ENCODE assay signal across 8 cellular contexts in genomic region chr1:181504294-181505115, GRCh38. TPM values are rescaled to one million over a fixed set of nuclear protein-coding genes. Genes with fewer than 3 reads are reported as not detected.
DNase-seq lines count a peak whose midpoint lies in the region; ATAC-seq and TF ChIP-seq lines count a peak whose summit lies in the region.

No MANE protein-coding gene starts in this region.

- H3K4me3 ChIP-seq in OCI-LY7 (ENCODE audit: low read depth, low read length, poor library complexity, severe bottlenecking), result no peak overlapping the region

- no peak overlapping the region for H3K27ac ChIP-seq in OCI-LY7 (ENCODE audit: low read depth, low read length, poor library complexity, severe bottlenecking)

- BruUV-seq in OCI-LY7 (replicated peaks; lab: Mats Ljungman, UMichigan), result no TSS peak

- H3K36me3 Mint-ChIP-seq in activated naive CD4-positive, alpha-beta T cell treated with anti-CD3 and anti-CD28 coated beads, Interleukin-2, amount 10 ng/mL, durations not matched to agents 7 days and 5 days, result no peaks in the 10 kb centered on the region

- H4K20me1 ChIP-seq in OCI-LY7 (ENCODE audit: insufficient read depth, low read length), result no peaks in the 10 kb centered on the region

- intact Hi-C loops in OCI-LY7 (cut with micrococcal nuclease; ENCODE audit: unreplicated experiment) (loop anchor here (1.0 kb wide), 1 partner anchor 25 kb away; no protein-coding TSS in a partner anchor), left ventricle myocardium superior (cut with micrococcal nuclease) (no loop called here), left colon (cut with DNase I, micrococcal nuclease) (no loop called here)

- no peaks in the 10 kb centered on the region for H3K9me3 ChIP-seq in OCI-LY7 (ENCODE audit: low read length)

- DNase-seq in activated naive CD4-positive, alpha-beta T cell treated with anti-CD3 and anti-CD28 coated beads, Interleukin-2, amount 10 ng/mL, durations not matched to agents 7 days and 5 days, result peak; percentile 30
- no peak for DNase-seq in activated naive CD4-positive, alpha-beta T cell (lab: John Stamatoyannopoulos, UW)
- DNase-seq in OCI-LY7 (ENCODE audit: low spot score) (peak; percentile 65), left ventricle myocardium superior (no peak), omental fat pad (ENCODE audit: low spot score) (no peak), left colon (no peak)

- H3K4me1 ChIP-seq in OCI-LY7 (ENCODE audit: insufficient read depth, low read length, poor library complexity, severe bottlenecking), result peaks cover 8% of the 10 kb centered on the region

- H3K36me3 ChIP-seq in OCI-LY7 (ENCODE audit: insufficient read depth, low read length), result no peaks in the 10 kb centered on the region

- H3K4me1 Mint-ChIP-seq in activated naive CD4-positive, alpha-beta T cell treated with anti-CD3 and anti-CD28 coated beads, Interleukin-2, amount 10 ng/mL, durations not matched to agents 7 days and 5 days, result peaks cover 2% of the 10 kb centered on the region

- H3K9me3 Mint-ChIP-seq in activated naive CD4-positive, alpha-beta T cell treated with anti-CD3 and anti-CD28 coated beads, Interleukin-2, amount 10 ng/mL, durations not matched to agents 7 days and 5 days, result no peaks in the 10 kb centered on the region

- TF ChIP-seq CTCF in OCI-LY7 (conservative IDR thresholded peaks at IDR 0.05; ENCODE audit: low read length), result peak; percentile 76
- no peak for TF ChIP-seq CTCF in omental fat pad (IDR thresholded peaks at IDR 0.05)

- ATAC-seq in GM21528 (IDR thresholded peaks at IDR 0.05; ENCODE audit: low FRiP score, unreplicated experiment), result peak; percentile 63
- ATAC-seq in HG03565 (IDR thresholded peaks at IDR 0.05; ENCODE audit: unreplicated experiment), result peak; percentile 38
- ATAC-seq in left ventricle myocardium superior, result peak; percentile 29
- no peak for ATAC-seq in omental fat pad (ENCODE audit: low FRiP score)
- no peak for ATAC-seq in left colon

- H3K27ac Mint-ChIP-seq in activated naive CD4-positive, alpha-beta T cell treated with anti-CD3 and anti-CD28 coated beads, Interleukin-2, amount 10 ng/mL, durations not matched to agents 7 days and 5 days, result no peak overlapping the region

- no peak overlapping the region for H3K4me2 ChIP-seq in OCI-LY7 (ENCODE audit: low read length)

- H3K27me3 Mint-ChIP-seq in activated naive CD4-positive, alpha-beta T cell treated with anti-CD3 and anti-CD28 coated beads, Interleukin-2, amount 10 ng/mL, durations not matched to agents 7 days and 5 days, result peaks cover 32% of the 10 kb centered on the region

- POLR2A ChIA-PET in OCI-LY7 (lab: Charles Lee), result no interaction called here

- no peaks in the 10 kb centered on the region for H3K9me2 ChIP-seq in OCI-LY7 (ENCODE audit: insufficient read depth, low read length)

- H2AFZ ChIP-seq in OCI-LY7 (ENCODE audit: low read length), result peak overlapping the region; percentile 52

- H3K4me3 Mint-ChIP-seq in activated naive CD4-positive, alpha-beta T cell treated with anti-CD3 and anti-CD28 coated beads, Interleukin-2, amount 10 ng/mL, durations not matched to agents 7 days and 5 days, result no peak overlapping the region

- H3K79me2 ChIP-seq in OCI-LY7 (ENCODE audit: insufficient read depth, low read depth, low read length), result no peaks in the 10 kb centered on the region

- CTCF ChIA-PET in activated naive CD4-positive, alpha-beta T cell treated with anti-CD3 and anti-CD28 coated beads, Interleukin-2, amount 10 ng/mL, durations not matched to agents 7 days and 5 days (lab: Charles Lee), result interaction anchor here (0.6 to 1.9 kb wide), 6 partner anchors 10 to 759 kb away, joined by 3 to 5 read pairs (median 3); no protein-coding TSS in a partner anchor
- CTCF ChIA-PET in OCI-LY7 (lab: Charles Lee; ENCODE audit: unreplicated experiment), result interaction anchor here (0.5 to 0.7 kb wide), 2 partner anchors 195 to 373 kb away, joined by 3 read pairs; no protein-coding TSS in a partner anchor

RNA-seq across cellular contexts. Expression of gene CACNA1E, which starts 21.2 kb away (rescaled TPM):
- total RNA-seq in OCI-LY7 (2014; rRNA removed; shearing (Covaris generic)), result not detected in 2 replicates
- total RNA-seq in OCI-LY7 (2022), result not detected in 2 replicates
- total RNA-seq in left ventricle myocardium superior, result 1.2 TPM
- total RNA-seq in omental fat pad, result 1 to 10 TPM in 1 of 4 donors, under 1 TPM in 2, not detected in 1; 0.19 to 1.3 (median 0.44) TPM
- under 1 TPM; 0.18 to 0.25 TPM for total RNA-seq in left colon

Comparison
In these comparisons a context has a peak if more than half of its experiments do, and no peak if none do; other contexts are left out.
1. DNase-seq: peak in activated naive CD4-positive, alpha-beta T cell treated with anti-CD3 and anti-CD28 coated beads, Interleukin-2, amount 10 ng/mL, durations not matched to agents 7 days and 5 days (single experiment) and OCI-LY7 (single experiment); none in activated naive CD4-positive, alpha-beta T cell (0 of 4), left ventricle myocardium superior (single experiment), omental fat pad (single experiment) and left colon (0 of 2).
2. ATAC-seq: peak in GM21528 (single experiment), HG03565 (single experiment) and left ventricle myocardium superior (single experiment); none in omental fat pad (single experiment) and left colon (single experiment).